In the genomic region with DNA sequence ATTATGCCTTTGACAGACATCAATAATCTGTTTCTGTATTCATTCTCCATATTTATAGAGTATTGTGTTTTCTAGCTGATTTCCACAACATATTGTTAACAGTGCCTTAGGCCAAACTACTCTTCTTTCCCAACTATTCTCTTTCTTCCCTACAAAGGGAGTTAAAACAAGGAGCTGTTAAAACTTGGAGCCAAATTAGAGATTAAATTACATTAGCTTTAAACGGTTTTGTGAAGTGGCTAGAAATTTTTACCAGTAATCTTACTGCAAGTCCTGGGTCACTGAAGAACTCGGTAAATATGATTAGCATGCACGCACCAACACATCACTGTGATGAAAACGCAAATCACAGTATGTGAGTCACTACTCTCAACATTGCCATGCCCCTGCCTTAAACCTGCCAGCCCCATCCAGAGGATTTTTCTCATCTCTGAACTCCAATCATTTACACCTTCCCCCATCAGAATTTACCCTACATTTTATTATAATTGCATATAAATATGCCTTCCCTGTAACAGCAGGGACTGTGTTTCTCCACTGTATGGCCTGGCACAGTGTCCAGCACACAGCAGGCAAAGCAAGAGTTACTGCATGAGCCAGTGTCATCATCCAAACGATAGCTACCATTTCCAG, we compare ENCODE assay signal across 8 cellular contexts. TPM values are rescaled to one million over a fixed set of nuclear protein-coding genes. Genes with fewer than 3 reads are reported as not detected.
A peak's percentile ranks its signal among the peaks of the same experiment; 100 is the strongest.
DNase-seq lines count a peak whose midpoint lies in the region; FAIRE-seq and TF ChIP-seq lines count a peak whose summit lies in the region.

No MANE protein-coding gene starts in this region.

- H3K4me1 ChIP-seq in Caco-2 (peaks cover 32% of the 10 kb centered on the region), ascending aorta (peaks cover 12 to 37% of the 10 kb centered on the region in 2 donors), kidney (ENCODE audit: control insufficient read depth in 1 of 2, insufficient read depth in 1 of 2, low read depth in 1 of 2, low read length in 2 of 2) (peaks cover 24 to 27% of the 10 kb centered on the region in 2 donors), stomach smooth muscle (ENCODE audit: control insufficient read depth, insufficient read depth, low read length) (peaks cover 21% of the 10 kb centered on the region)

- CTCF ChIA-PET in Caco-2 (lab: Charles Lee) = no interaction called here

- TF ChIP-seq CTCF in Caco-2 (IDR thresholded peaks at IDR 0.05; ENCODE audit: insufficient read depth in 1 of 2, low read depth in 1 of 2, low read length in 1 of 2, severe bottlenecking in 1 of 2, unreplicated experiment in 1 of 2) = no peak
- TF ChIP-seq CTCF in LNCaP clone FGC (IDR thresholded peaks at IDR 0.05; ENCODE audit: control insufficient read depth, extremely low read depth, insufficient read depth) = no peak
- TF ChIP-seq CTCF in ascending aorta (IDR thresholded peaks at IDR 0.05) = no peak
- no peak for TF ChIP-seq CTCF in kidney (IDR thresholded peaks at IDR 0.05; ENCODE audit: borderline replicate concordance, extremely low read depth, insufficient read depth)

- no peaks in the 10 kb centered on the region for H3K27me3 ChIP-seq in Caco-2 (replicated peaks; ENCODE audit: control insufficient read depth, insufficient read depth, low read length)
- no peaks in the 10 kb centered on the region for H3K27me3 ChIP-seq in ascending aorta
- no peaks in the 10 kb centered on the region for H3K27me3 ChIP-seq in stomach smooth muscle (ENCODE audit: control insufficient read depth in 1 of 2, insufficient read depth in 2 of 2, low read length in 2 of 2)

- POLR2A ChIA-PET in Caco-2 (lab: Charles Lee) = interaction anchor here (0.9 to 1.4 kb wide), 4 partner anchors 11 to 392 kb away, joined by 3 to 8 read pairs (median 6); partner anchors contain the start of genes GAS5 and ZBTB37

- H3K36me3 ChIP-seq in Caco-2 (ENCODE audit: control insufficient read depth, insufficient read depth, low read length) = peaks cover 5% of the 10 kb centered on the region
- H3K36me3 ChIP-seq in ascending aorta = no peaks in the 10 kb centered on the region
- peaks cover 0 to 5% of the 10 kb centered on the region in 2 donors for H3K36me3 ChIP-seq in kidney (ENCODE audit: control insufficient read depth in 1 of 2, insufficient read depth in 2 of 2, low read length in 2 of 2)
- peaks cover 0 to 3% of the 10 kb centered on the region in 2 donors for H3K36me3 ChIP-seq in stomach smooth muscle (ENCODE audit: control insufficient read depth in 2 of 2, insufficient read depth in 2 of 2, low read length in 2 of 2)

- peaks cover 70% of the 10 kb centered on the region for H3K36me3 Mint-ChIP-seq in Caco-2 (ENCODE audit: insufficient read depth, unreplicated experiment)

- H3K9me3 ChIP-seq in Caco-2 (peaks cover 11% of the 10 kb centered on the region), ascending aorta (no peaks in the 10 kb centered on the region), kidney (ENCODE audit: control insufficient read depth in 1 of 2, low read length in 2 of 2) (no peaks in the 10 kb centered on the region), stomach smooth muscle (ENCODE audit: control insufficient read depth in 2 of 2, low read length in 2 of 2) (no peaks in the 10 kb centered on the region)

- no peaks in the 10 kb centered on the region for H3K9me3 Mint-ChIP-seq in Caco-2 (ENCODE audit: unreplicated experiment)

- no TSS peak for BruUV-seq in Caco-2 (replicated peaks; lab: Mats Ljungman, UMichigan)

- H3K9ac ChIP-seq in kidney (ENCODE audit: low read length in 2 of 2) (no peak overlapping the region), stomach smooth muscle (ENCODE audit: low read length in 2 of 2) (peak overlapping the region; percentile 30 to 73)

- no peaks in the 10 kb centered on the region for H3K27me3 Mint-ChIP-seq in Caco-2 (ENCODE audit: insufficient read depth, unreplicated experiment)

- no peak for DNase-seq in Caco-2
- DNase-seq in LNCaP clone FGC (ENCODE audit: low read depth) = no peak
- DNase-seq in ascending aorta (ENCODE audit: low spot score in 2 of 2) = no peak
- DNase-seq in kidney = no peak
- DNase-seq in SIG-M5 (lab: John Stamatoyannopoulos, UW) = no peak
- DNase-seq in hippocampal formation (lab: John Stamatoyannopoulos, UW) = no peak
- no peak for DNase-seq in putamen (ENCODE audit: low spot score)

- peak overlapping the region; percentile 97 for H3K27ac Mint-ChIP-seq in Caco-2 (ENCODE audit: unreplicated experiment)

- peaks cover 37% of the 10 kb centered on the region for H3K4me1 Mint-ChIP-seq in Caco-2 (ENCODE audit: low read depth, unreplicated experiment)

- intact Hi-C loops in Caco-2 (cut with micrococcal nuclease; ENCODE audit: unreplicated experiment) (loop anchor here (2.0 to 10.0 kb wide), 3 partner anchors 393 to 759 kb away; partner anchors contain the start of genes RC3H1 and ZBTB37), ascending aorta (cut with DNase I) (loop anchor here (2.0 to 10.0 kb wide), 4 partner anchors 237 to 1529 kb away; partner anchors contain the start of gene KLHL20), kidney (cut with DNase I) (no loop called here)

- H3K4me3 ChIP-seq in Caco-2 (ENCODE audit: low read depth, low read length) = peak overlapping the region; percentile 74
- H3K4me3 ChIP-seq in LNCaP clone FGC (ENCODE audit: low read depth, low read length) = peak overlapping the region; percentile 82
- peak overlapping the region; percentile 88 to 95 for H3K4me3 ChIP-seq in ascending aorta
- H3K4me3 ChIP-seq in kidney (ENCODE audit: low read length in 2 of 2) = peak overlapping the region; percentile 80 to 91
- peak overlapping the region; percentile 49 to 84 for H3K4me3 ChIP-seq in stomach smooth muscle (ENCODE audit: low read length in 2 of 2)

- FAIRE-seq in kidney (lab: Jason Lieb, UNC) = no peak

- H3K4me3 Mint-ChIP-seq in Caco-2 (ENCODE audit: unreplicated experiment) = peak overlapping the region; percentile 93

- H3K27ac ChIP-seq in ascending aorta (peak overlapping the region; percentile 84 to 90), kidney (ENCODE audit: low read depth in 2 of 2, low read length in 2 of 2) (no peak overlapping the region), stomach smooth muscle (ENCODE audit: low read length) (peak overlapping the region; percentile 80)

RNA-seq across cellular contexts. Expression of gene PRDX6, which starts 1.5 kb away (rescaled TPM):
- total RNA-seq in Caco-2 (2022) (513 and 540 TPM in 2 replicates), ascending aorta (163 TPM), kidney (280 TPM)
- 563 TPM for polyA plus RNA-seq in kidney (ENCODE audit: insufficient read depth, low read depth, low replicate concordance)

Comparison
In these comparisons a context has a peak if more than half of its experiments do, and no peak if none do; other contexts are left out.
1. H3K27ac ChIP-seq: peak in ascending aorta (2 of 2) and stomach smooth muscle (single experiment); none in kidney (0 of 2).
2. H3K9ac ChIP-seq: peak in stomach smooth muscle (2 of 2); none in kidney (0 of 2).
3. Peak in every context shown above with its lines, with median percentiles within 50 percentile points of each other: H3K4me3 ChIP-seq.